Comparison of ENCODE assay signal across 8 cellular contexts in genomic region chr3:66038384-66038725, GRCh38. TPM values are rescaled to one million over a fixed set of nuclear protein-coding genes. Genes with fewer than 3 reads are reported as not detected.
DNase-seq lines count a peak whose midpoint lies in the region; ATAC-seq, FAIRE-seq and TF ChIP-seq lines count a peak whose summit lies in the region.

No MANE protein-coding gene starts in this region.

- H3K4me2 ChIP-seq in GM12878 (ENCODE audit: control insufficient read depth, insufficient read depth) (peak overlapping the region; percentile 56), HepG2 (ENCODE audit: low read depth, low read length) (peak overlapping the region; percentile 99)

- peaks cover 6% of the 10 kb centered on the region for H3K4me1 Mint-ChIP-seq in activated CD4-positive, alpha-beta T cell treated with anti-CD3 and anti-CD28 coated beads, Interleukin-2, amount 10 ng/mL, durations not matched to agents 7 days and 5 days
- H3K4me1 Mint-ChIP-seq in type B pancreatic cell (ENCODE audit: unreplicated experiment), result peaks cover 29% of the 10 kb centered on the region

- H3K27ac ChIP-seq in GM12878 (ENCODE audit: control insufficient read depth, insufficient read depth) (no peak overlapping the region), HepG2 (ENCODE audit: extremely low read length, insufficient read depth, low read length) (peak overlapping the region; percentile 98)

- H3K9ac ChIP-seq in GM12878 (ENCODE audit: control insufficient read depth, insufficient read depth, low read length) (no peak overlapping the region; the same call in 1 of the 2 replicates), HepG2 (ENCODE audit: insufficient read depth, low read depth, low read length) (peak overlapping the region; percentile 82)

- H3K36me3 ChIP-seq in GM12878 (ENCODE audit: control insufficient read depth in 2 of 2, insufficient read depth in 2 of 2, low read length in 1 of 2), result no peaks in the 10 kb centered on the region
- 0 out of 5 replicates have a peak, but pooled peaks cover 0 to 1% of the 10 kb centered on the region in 2 experiments for H3K36me3 ChIP-seq in HepG2 (replicated peaks in 1 of 2; ENCODE audit: control insufficient read depth in 1 of 2, insufficient read depth in 2 of 2, low read length in 2 of 2)

- in situ Hi-C loops in GM12878 (cut with MboI), result no loop called here
- in situ Hi-C loops in HepG2 (cut with HindIII; ENCODE audit: extremely low pct_ligation_motif_present, low pct_unique_long_range_greater_than_20kb), result no loop called here

- TF ChIP-seq CTCF in GM12878 (IDR thresholded peaks at IDR 0.05 in 2 of 3, conservative IDR thresholded peaks at IDR 0.05 in 1 of 3; ENCODE audit: control insufficient read depth in 2 of 3, extremely low read depth in 1 of 3, insufficient read depth in 1 of 3, low read depth in 3 of 3, low read length in 3 of 3), result no peak
- no peak for TF ChIP-seq CTCF in HepG2 (CRISPR knock-in tag; IDR thresholded peaks at IDR 0.05)
- no peak for TF ChIP-seq CTCF in type B pancreatic cell (conservative IDR thresholded peaks at IDR 0.05)

- no TSS peak for BruUV-seq in GM12878 (replicated peaks; lab: Mats Ljungman, UMichigan)
- TSS peak; percentile 65 for BruUV-seq in HepG2 (replicated peaks; lab: Mats Ljungman, UMichigan)

- H3K9me3 ChIP-seq in GM12878 (replicated peaks; ENCODE audit: control insufficient read depth, insufficient read depth, low read length) (no peaks in the 10 kb centered on the region; the same call in 2 of the 3 replicates), HepG2 (ENCODE audit: low read length) (no peaks in the 10 kb centered on the region)

- ATAC-seq in HG03354 (IDR thresholded peaks at IDR 0.05; ENCODE audit: poor library complexity, severe bottlenecking, unreplicated experiment), result peak; percentile 37
- peak; percentile 51 for ATAC-seq in GM12878
- ATAC-seq in HepG2, result peak; percentile 52

- peak overlapping the region; percentile 79 for H3K4me3 Mint-ChIP-seq in activated CD4-positive, alpha-beta T cell treated with anti-CD3 and anti-CD28 coated beads, Interleukin-2, amount 10 ng/mL, durations not matched to agents 7 days and 5 days
- peak overlapping the region; percentile 100 for H3K4me3 Mint-ChIP-seq in type B pancreatic cell

- H3K4me3 ChIP-seq in GM12878 (peak overlapping the region; percentile 72), HepG2 (replicated peaks in 1 of 3; ENCODE audit: insufficient read depth in 1 of 3, low read depth in 2 of 3, low read length in 3 of 3) (peak overlapping the region; percentile 85 to 97 (median 92))

- CTCF ChIA-PET in activated CD4-positive, alpha-beta T cell treated with anti-CD3 and anti-CD28 coated beads, Interleukin-2, amount 10 ng/mL, durations not matched to agents 7 days and 5 days (lab: Charles Lee), result no interaction called here
- CTCF ChIA-PET in GM12878 (lab: Yijun Ruan, JAX) (no interaction called here), HepG2 (lab: Yijun Ruan, JAX; ENCODE audit: low intra/inter-chr PET ratio, low total read pairs) (no interaction called here)

- H2AFZ ChIP-seq in GM12878 (ENCODE audit: control insufficient read depth, low read depth, low read length), result peak overlapping the region; percentile 43; the same call in 1 of the 2 replicates
- H2AFZ ChIP-seq in HepG2 (ENCODE audit: low read length), result no peak overlapping the region

- SMC1A ChIA-PET in GM12878 (lab: Charles Lee; ENCODE audit: uncharacterized antibody, unreplicated experiment), result no interaction called here

- TF ChIP-seq RAD21 in GM12878 (IDR thresholded peaks at IDR 0.05; ENCODE audit: insufficient read depth, low read depth, low read length), result no peak
- 0 out of 2 replicates have a peak, but pooled peaks have one; percentile 11 for TF ChIP-seq RAD21 in HepG2 (CRISPR knock-in tag; IDR thresholded peaks at IDR 0.05)

- RAD21 ChIA-PET in GM12878 (lab: Charles Lee; ENCODE audit: unreplicated experiment), result no interaction called here

- no peaks in the 10 kb centered on the region for H3K36me3 Mint-ChIP-seq in activated CD4-positive, alpha-beta T cell treated with anti-CD3 and anti-CD28 coated beads, Interleukin-2, amount 10 ng/mL, durations not matched to agents 7 days and 5 days (ENCODE audit: low read depth)
- H3K36me3 Mint-ChIP-seq in type B pancreatic cell, result peaks cover 9% of the 10 kb centered on the region

- POLR2A ChIA-PET in activated CD4-positive, alpha-beta T cell treated with anti-CD3 and anti-CD28 coated beads, Interleukin-2, amount 10 ng/mL, durations not matched to agents 7 days and 5 days (lab: Charles Lee), result no interaction called here
- POLR2A ChIA-PET in GM12878 (lab: Charles Lee) (no interaction called here), HepG2 (lab: Yijun Ruan, JAX) (interaction anchor here (0.7 to 2.7 kb wide), 4 partner anchors 9 to 85 kb away, joined by 3 to 8 read pairs (median 5); no protein-coding TSS in a partner anchor)

- no peaks in the 10 kb centered on the region for H4K20me1 ChIP-seq in GM12878 (ENCODE audit: control insufficient read depth, insufficient read depth)
- H4K20me1 ChIP-seq in HepG2 (ENCODE audit: insufficient read depth, low read length), result peaks cover 16% of the 10 kb centered on the region

- no peaks in the 10 kb centered on the region for H3K4me1 ChIP-seq in GM12878 (ENCODE audit: control insufficient read depth, insufficient read depth, low read length)
- H3K4me1 ChIP-seq in HepG2 (ENCODE audit: insufficient read depth, low read length), result peaks cover 60% of the 10 kb centered on the region

- WGBS in GM12878 (ENCODE audit: insufficient coverage, insufficient replicate concordance, low lambda C conversion rate, missing lambda C conversion rate), result 1% methylated on average over 22 of the region's 25 CpGs
- 0% methylated on average over 21 of the region's 25 CpGs for WGBS in HepG2 (ENCODE audit: low lambda C conversion rate)

- intact Hi-C loops in GM12878 (cut with micrococcal nuclease; ENCODE audit: unreplicated experiment) (no loop called here), HepG2 (cut with micrococcal nuclease; ENCODE audit: unreplicated experiment) (loop anchor here (2.0 to 10.0 kb wide), 5 partner anchors 36 to 251 kb away; no protein-coding TSS in a partner anchor)

- H3K27me3 Mint-ChIP-seq in activated CD4-positive, alpha-beta T cell treated with anti-CD3 and anti-CD28 coated beads, Interleukin-2, amount 10 ng/mL, durations not matched to agents 7 days and 5 days, result peaks cover 71% of the 10 kb centered on the region
- H3K27me3 Mint-ChIP-seq in type B pancreatic cell, result peaks cover 7% of the 10 kb centered on the region

- no peak overlapping the region for H3K27ac Mint-ChIP-seq in activated CD4-positive, alpha-beta T cell treated with anti-CD3 and anti-CD28 coated beads, Interleukin-2, amount 10 ng/mL, durations not matched to agents 7 days and 5 days
- peak overlapping the region; percentile 99 for H3K27ac Mint-ChIP-seq in type B pancreatic cell

- FAIRE-seq in GM12878 (lab: Jason Lieb, UNC) (no peak), HepG2 (lab: Jason Lieb, UNC) (no peak)

- H3K79me2 ChIP-seq in GM12878 (ENCODE audit: control insufficient read depth, insufficient read depth, low read length) (no peaks in the 10 kb centered on the region), HepG2 (ENCODE audit: insufficient read depth, low read length) (peaks cover 48% of the 10 kb centered on the region)

- H3K9me3 Mint-ChIP-seq in activated CD4-positive, alpha-beta T cell treated with anti-CD3 and anti-CD28 coated beads, Interleukin-2, amount 10 ng/mL, durations not matched to agents 7 days and 5 days, result no peaks in the 10 kb centered on the region
- H3K9me3 Mint-ChIP-seq in type B pancreatic cell, result no peaks in the 10 kb centered on the region

- peaks cover 2 to 5% of the 10 kb centered on the region in 2 experiments; a peak in 3 of 4 replicates for H3K27me3 ChIP-seq in GM12878 (replicated peaks in 1 of 2; ENCODE audit: control insufficient read depth in 2 of 2, insufficient read depth in 2 of 2, low read length in 1 of 2)
- no peaks in the 10 kb centered on the region; a peak in 1 of 5 replicates for H3K27me3 ChIP-seq in HepG2 (ENCODE audit: control insufficient read depth in 1 of 2, insufficient read depth in 2 of 2, low read length in 2 of 2)

- no peak for DNase-seq in activated CD4-positive, alpha-beta T cell treated with anti-CD3 and anti-CD28 coated beads, Interleukin-2, amount 10 ng/mL, durations not matched to agents 7 days and 5 days
- no peak for DNase-seq in activated CD4-positive, alpha-beta T cell treated with anti-CD3 and anti-CD28 coated beads, Interleukin-2, amount 50 U/mL, for 48 hours
- no peak for DNase-seq in GM12878 (ENCODE audit: low read depth, low spot score)
- DNase-seq in HepG2 (ENCODE audit: low spot score), result no peak
- no peak for DNase-seq in type B pancreatic cell (ENCODE audit: extremely low spot score, unreplicated experiment)
- no peak for DNase-seq in hippocampal formation (lab: John Stamatoyannopoulos, UW)
- DNase-seq in NCI-H146 treated with DMSO at 0.1 percent for 48 hours (lab: John Stamatoyannopoulos, UW; ENCODE audit: unreplicated experiment), result no peak

- no peak for TF ChIP-seq POLR2A in GM12878 (IDR thresholded peaks at IDR 0.05; ENCODE audit: low read depth, low read length)
- peak in 1 of 2 experiments; percentile 8; a peak in 2 of 4 replicates for TF ChIP-seq POLR2A in HepG2 (IDR thresholded peaks at IDR 0.05; ENCODE audit: insufficient read depth in 1 of 2, low read depth in 2 of 2, low read length in 2 of 2)

- TF ChIP-seq EP300 in GM12878 (IDR thresholded peaks at IDR 0.05; ENCODE audit: borderline replicate concordance in 1 of 2, control insufficient read depth in 1 of 2, low read depth in 2 of 2, low read length in 2 of 2) (no peak), HepG2 (IDR thresholded peaks at IDR 0.05; ENCODE audit: low read depth in 2 of 2, low read length in 2 of 2) (peak in 1 of 2 experiments; percentile 53; a peak in 1 of 4 replicates), HepG2 (CRISPR knock-in tag; IDR thresholded peaks at IDR 0.05; ENCODE audit: borderline replicate concordance) (no peak; the same call in 1 of the 2 replicates)

RNA-seq across cellular contexts. Expression of gene MAGI1, which starts 0.4 kb away (rescaled TPM):
- total RNA-seq in activated CD4-positive, alpha-beta T cell treated with anti-CD3 and anti-CD28 coated beads, Interleukin-2, amount 10 ng/mL, durations not matched to agents 7 days and 5 days, result under 1 TPM in 1 of 2 experiments, not detected in 1; 0.04 TPM
- total RNA-seq in GM12878 (2013; cell fraction: nucleolus; rRNA removed), result 46.7 and 50.7 TPM in 2 replicates
- total RNA-seq in GM12878 (2014; rRNA removed) (0.51 and 0.54 TPM in 2 replicates), GM12878 (2014; rRNA removed; fragmentation: Illumina TruSeq; extraction: Trizol) (0.18 TPM in 2 replicates), GM12878 (2021) (0.40 and 0.49 TPM in 2 replicates), HepG2 (2016; rRNA removed; fragmentation: Illumina TruSeq; extraction: Trizol) (25.3 and 26.0 TPM in 2 replicates), type B pancreatic cell (ENCODE audit: low replicate concordance) (46.1 and 53.1 TPM in 2 replicates)
- polyA plus RNA-seq in GM12878 (2011; ENCODE audit: low read depth), result 0.30 TPM
- polyA plus RNA-seq in GM12878 (2011; rRNA removed) (2.6 and 3.3 TPM in 2 replicates), GM12878 (2014; fragmentation: Illumina TruSeq; extraction: Trizol) (0.19 and 0.22 TPM in 2 replicates), GM12878 (2014; fragmentation: Nextera tagmentation; extraction: Ambion mirVana) (under 1 TPM; 0.02 to 0.06 TPM), GM12878 (2014; rRNA removed) (0.16 and 0.44 TPM in 2 replicates), GM12878 (2016; fragmentation: Nextera tagmentation; extraction: Ambion mirVana) (under 1 TPM in 1 of 2 experiments, not detected in 1; 0.29 TPM), HepG2 (2011; rRNA removed) (22.2 and 24.6 TPM in 2 replicates)
- polyA plus RNA-seq in GM12878 (2011; cell fraction: cytosol; rRNA removed), result 1.4 and 1.6 TPM in 2 replicates
- 3.5 and 3.9 TPM in 2 replicates for polyA plus RNA-seq in GM12878 (2011; cell fraction: nucleus; rRNA removed)
- polyA plus RNA-seq in GM12878 (2012), result 0.21 and 0.47 TPM in 2 replicates
- polyA minus RNA-seq in GM12878 (2011; rRNA and poly(A)+ RNA removed), result 4.6 and 10.3 TPM in 2 replicates
- polyA minus RNA-seq in GM12878 (2011; cell fraction: cytosol; rRNA and poly(A)+ RNA removed), result 2.3 TPM in 2 replicates
- 3.9 and 7.5 TPM in 2 replicates for polyA minus RNA-seq in GM12878 (2011; cell fraction: nucleus; rRNA and poly(A)+ RNA removed)
- 19.7 and 22.4 TPM in 2 replicates for total RNA-seq in HepG2 (2016; cell fraction: cytosol; rRNA removed; fragmentation: Illumina TruSeq; extraction: Trizol; ENCODE audit: low read depth)
- total RNA-seq in HepG2 (2016; cell fraction: insoluble cytoplasmic fraction; rRNA removed; fragmentation: Illumina TruSeq; extraction: Trizol), result 20.3 and 24.5 TPM in 2 replicates
- total RNA-seq in HepG2 (2016; cell fraction: membrane; rRNA removed; fragmentation: Illumina TruSeq; extraction: Trizol), result 13.5 and 15.2 TPM in 2 replicates
- 38.6 and 46.5 TPM in 2 replicates for total RNA-seq in HepG2 (2016; cell fraction: nucleus; rRNA removed; fragmentation: Illumina TruSeq; extraction: Trizol)
- polyA plus RNA-seq in HepG2 (2011; cell fraction: cytosol; rRNA removed), result 16.2 and 18.5 TPM in 2 replicates
- 39.9 and 44.0 TPM in 2 replicates for polyA plus RNA-seq in HepG2 (2011; cell fraction: nucleus; rRNA removed)
- polyA plus RNA-seq in HepG2 (2012), result 22.8 and 24.7 TPM in 2 replicates
- 0.42 and 0.67 TPM in 2 replicates for polyA plus RNA-seq in HepG2 (2016; cell fraction: cytosol; fragmentation: Illumina TruSeq; extraction: Trizol; ENCODE audit: low read depth)
- polyA plus RNA-seq in HepG2 (2016; cell fraction: insoluble cytoplasmic fraction; fragmentation: Illumina TruSeq; extraction: Trizol; ENCODE audit: low read depth), result 12.8 and 14.8 TPM in 2 replicates
- polyA plus RNA-seq in HepG2 (2016; cell fraction: membrane; fragmentation: Illumina TruSeq; extraction: Trizol; ENCODE audit: low read depth), result 1.3 and 1.8 TPM in 2 replicates
- polyA plus RNA-seq in HepG2 (2016; cell fraction: nucleus; fragmentation: Illumina TruSeq; extraction: Trizol; ENCODE audit: insufficient read depth, low read depth), result 24.7 and 30.8 TPM in 2 replicates
- polyA minus RNA-seq in HepG2 (2011; rRNA and poly(A)+ RNA removed; ENCODE audit: low replicate concordance), result 5.0 and 41.6 TPM in 2 replicates
- polyA minus RNA-seq in HepG2 (2011; cell fraction: cytosol; rRNA and poly(A)+ RNA removed), result 24.9 and 26.3 TPM in 2 replicates
- polyA minus RNA-seq in HepG2 (2011; cell fraction: nucleus; rRNA and poly(A)+ RNA removed), result 140 and 147 TPM in 2 replicates
